ENCODE assay signal across 13 cellular contexts in the genomic region with DNA sequence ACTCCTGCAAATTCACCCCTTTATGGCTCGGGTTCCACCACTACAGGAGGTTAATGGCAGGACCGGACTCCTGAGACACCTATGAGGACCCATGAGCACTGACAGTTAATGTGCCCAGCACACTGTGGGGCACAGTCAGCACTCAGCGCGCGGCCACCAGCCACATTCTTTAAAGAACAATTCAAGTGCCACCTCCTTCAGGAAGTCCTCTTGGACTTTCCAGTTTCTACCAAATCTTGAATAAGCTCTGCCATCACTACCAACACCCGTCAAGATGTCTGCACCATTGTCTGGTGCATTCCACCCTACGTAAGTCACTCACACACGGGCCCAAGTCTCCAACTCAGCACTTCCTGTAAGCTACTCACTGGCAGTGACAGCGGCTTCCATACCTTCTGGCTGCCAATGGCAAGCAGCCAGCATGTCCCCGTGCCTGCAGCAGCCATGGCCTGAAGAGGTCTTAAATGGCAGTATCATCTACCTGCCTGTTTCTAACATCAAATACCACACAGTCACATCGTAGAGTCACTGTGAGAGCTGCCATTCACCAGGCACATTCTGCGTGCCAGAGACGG. TPM values are rescaled to one million over a fixed set of nuclear protein-coding genes. Genes with fewer than 3 reads are reported as not detected.
A peak's percentile ranks its signal among the peaks of the same experiment; 100 is the strongest.
DNase-seq lines count a peak whose midpoint lies in the region; ATAC-seq lines count a peak whose summit lies in the region.
"Had no signal": no experiment of that assay in that cellular context is flagged by ENCODE, and none has a peak within 500 bp of the region (broad histone marks: within the 10 kb centered on the region; RNA-seq: fewer than 3 reads in every experiment).

No MANE protein-coding gene starts in this region.

- H2AFZ ChIP-seq in mesenchymal stem cell (ENCODE audit: low read depth, low read length), result no peak overlapping the region

- no peak overlapping the region for H2BK12ac ChIP-seq in mesenchymal stem cell (ENCODE audit: low read length in 2 of 2)

- DNase-seq in Daoy (ENCODE audit: low read depth), result peak; percentile 58
- DNase-seq in NCI-H1694 (lab: John Stamatoyannopoulos, UW), result peak; percentile 75
- DNase-seq in cerebellum (ENCODE audit: low spot score), result peak; percentile 37
- DNase-seq in mesenchymal stem cell, result peak; percentile 28
- DNase-seq in Ammon's horn (ENCODE audit: low spot score), result no peak
- DNase-seq in stimulated activated naive B cell treated with anti-CD40 and anti-IgM and Interleukin-4, amounts not matched to agents 10 μg/mL and 1 μg/mL and 100 μg/mL, for 72 hours, result no peak
- no peak for DNase-seq in nucleus accumbens (lab: John Stamatoyannopoulos, UW)
- DNase-seq: activated CD8-positive, alpha-beta memory T cell treated with anti-CD3 and anti-CD28 coated beads, Interleukin-2, amount 50 U/mL, for 48 hours; CD4-positive, alpha-beta T cell; naive thymus-derived CD4-positive, alpha-beta T cell; NCI-H187 treated with DMSO at 0.1 percent for 48 hours had no signal

- peaks cover 62 to 69% of the 10 kb centered on the region in 2 experiments for H3K36me3 ChIP-seq in mesenchymal stem cell (ENCODE audit: control insufficient read depth in 1 of 2, insufficient read depth in 2 of 2, low read depth in 1 of 2, low read length in 2 of 2)

- peak overlapping the region in 1 of 2 experiments; percentile 1 for H3K4ac ChIP-seq in mesenchymal stem cell (ENCODE audit: low read depth in 1 of 2, low read length in 2 of 2)

- no peak for ATAC-seq in stimulated activated naive B cell treated with anti-CD40 and anti-IgM and Interleukin-4, amounts not matched to agents 10 μg/mL and 1 μg/mL and 100 μg/mL, for 72 hours (replicated peaks)
- ATAC-seq in HG03095 (IDR thresholded peaks at IDR 0.05; ENCODE audit: unreplicated experiment), result no peak
- ATAC-seq: naive thymus-derived CD4-positive, alpha-beta T cell had no signal

- H3K36me3 Mint-ChIP-seq in stimulated activated naive B cell treated with anti-CD40 and anti-IgM and Interleukin-4, amounts not matched to agents 10 μg/mL and 1 μg/mL and 100 μg/mL, for 72 hours, result peaks cover 34 to 41% of the 10 kb centered on the region in 2 donors

- H3K9me3 ChIP-seq in mesenchymal stem cell (ENCODE audit: control insufficient read depth, low read length), result no peaks in the 10 kb centered on the region
- H3K9me3 ChIP-seq: Peyer's patch had no signal

- H2BK5ac ChIP-seq in mesenchymal stem cell (ENCODE audit: low read depth, low read length, poor library complexity, severe bottlenecking), result no peak overlapping the region

- H3K79me1 ChIP-seq in mesenchymal stem cell (replicated peaks; ENCODE audit: low read length, poor library complexity, severe bottlenecking), result peaks cover 31% of the 10 kb centered on the region

- no peak overlapping the region for H3K23ac ChIP-seq in mesenchymal stem cell (ENCODE audit: low read length in 2 of 2)

- no peak overlapping the region for H3K4me2 ChIP-seq in mesenchymal stem cell (ENCODE audit: low read length, poor library complexity, severe bottlenecking)

- no peak overlapping the region for H2AK5ac ChIP-seq in mesenchymal stem cell (ENCODE audit: low read length, severe bottlenecking)

- H3K27me3 ChIP-seq in mesenchymal stem cell (ENCODE audit: control insufficient read depth in 1 of 2, insufficient read depth in 1 of 2, low read length in 2 of 2), result no peaks in the 10 kb centered on the region
- H3K27me3 ChIP-seq: Peyer's patch had no signal

- no peak overlapping the region for H2BK120ac ChIP-seq in mesenchymal stem cell (ENCODE audit: low read depth, low read length)

- H3K9ac ChIP-seq in mesenchymal stem cell (ENCODE audit: low read length), result no peak overlapping the region

- no peak overlapping the region for H4K91ac ChIP-seq in mesenchymal stem cell (ENCODE audit: low read length)

- H3K4me3 ChIP-seq in mesenchymal stem cell (ENCODE audit: insufficient read depth in 1 of 2, low read depth in 1 of 2, low read length in 2 of 2), result no peak overlapping the region
- H3K4me3 ChIP-seq: Peyer's patch had no signal

- 84% methylated on average over 13 of the region's 13 CpGs for WGBS in mesenchymal stem cell

- peaks cover 33% of the 10 kb centered on the region for H3K4me1 ChIP-seq in mesenchymal stem cell (ENCODE audit: control insufficient read depth, insufficient read depth, low read depth, low read length)
- H3K4me1 ChIP-seq: Peyer's patch had no signal

- no peak overlapping the region for H3K4me3 Mint-ChIP-seq in stimulated activated naive B cell treated with anti-CD40 and anti-IgM and Interleukin-4, amounts not matched to agents 10 μg/mL and 1 μg/mL and 100 μg/mL, for 72 hours
- H3K4me3 Mint-ChIP-seq: CD4-positive, alpha-beta T cell; naive thymus-derived CD4-positive, alpha-beta T cell had no signal

- no peak overlapping the region for H3K14ac ChIP-seq in mesenchymal stem cell (ENCODE audit: low read length in 2 of 2)

- no peak overlapping the region for H3K27ac ChIP-seq in mesenchymal stem cell (ENCODE audit: low read length, poor library complexity, severe bottlenecking)
- H3K27ac ChIP-seq: Peyer's patch had no signal

- no peaks in the 10 kb centered on the region for H3K27me3 Mint-ChIP-seq in stimulated activated naive B cell treated with anti-CD40 and anti-IgM and Interleukin-4, amounts not matched to agents 10 μg/mL and 1 μg/mL and 100 μg/mL, for 72 hours
- H3K27me3 Mint-ChIP-seq: CD4-positive, alpha-beta T cell; naive thymus-derived CD4-positive, alpha-beta T cell had no signal

- H3K9me3 Mint-ChIP-seq in stimulated activated naive B cell treated with anti-CD40 and anti-IgM and Interleukin-4, amounts not matched to agents 10 μg/mL and 1 μg/mL and 100 μg/mL, for 72 hours, result no peaks in the 10 kb centered on the region
- H3K9me3 Mint-ChIP-seq: CD4-positive, alpha-beta T cell; naive thymus-derived CD4-positive, alpha-beta T cell had no signal

- H3K4me1 Mint-ChIP-seq in stimulated activated naive B cell treated with anti-CD40 and anti-IgM and Interleukin-4, amounts not matched to agents 10 μg/mL and 1 μg/mL and 100 μg/mL, for 72 hours, result peaks cover 0 to 3% of the 10 kb centered on the region in 2 donors
- H3K4me1 Mint-ChIP-seq: naive thymus-derived CD4-positive, alpha-beta T cell had no signal

- H2BK15ac ChIP-seq in mesenchymal stem cell (ENCODE audit: low read depth, poor library complexity, severe bottlenecking), result no peak overlapping the region

- peak overlapping the region in 1 of 2 experiments; percentile 25 for H3K18ac ChIP-seq in mesenchymal stem cell (ENCODE audit: low read depth in 1 of 2, low read length in 2 of 2)

- H3K27ac Mint-ChIP-seq in stimulated activated naive B cell treated with anti-CD40 and anti-IgM and Interleukin-4, amounts not matched to agents 10 μg/mL and 1 μg/mL and 100 μg/mL, for 72 hours, result no peak overlapping the region
- H3K27ac Mint-ChIP-seq: CD4-positive, alpha-beta T cell had no signal

- H4K8ac ChIP-seq in mesenchymal stem cell (ENCODE audit: low read length), result no peak overlapping the region

RNA-seq across cellular contexts. Expression of a gene that starts 48.5 kb away (rescaled TPM):
- 51.5 and 71.6 TPM in 2 replicates for total RNA-seq in Daoy (2014; rRNA removed; shearing (Covaris generic))
- total RNA-seq in cerebellum, result 102 TPM
- 64.0 TPM for polyA plus RNA-seq in mesenchymal stem cell (2013, experiment 1 of 2)
- polyA plus RNA-seq in mesenchymal stem cell (2013, experiment 2 of 2), result 61.5 TPM

Comparison
In these comparisons a context has a peak if more than half of its experiments do, and no peak if none do; other contexts are left out.
1. DNase-seq: peak in Daoy (single experiment), NCI-H1694 (single experiment), cerebellum (single experiment) and mesenchymal stem cell (single experiment); none in Ammon's horn (single experiment), stimulated activated naive B cell treated with anti-CD40 and anti-IgM and Interleukin-4, amounts not matched to agents 10 μg/mL and 1 μg/mL and 100 μg/mL, for 72 hours (single experiment) and nucleus accumbens (0 of 56).